9 cellular contexts compared by ENCODE assay signal in genomic region chr17:44971776-44972483, GRCh38.
DNase-seq lines count a peak whose midpoint lies in the region; ATAC-seq and TF ChIP-seq lines count a peak whose summit lies in the region.
"Had no signal": no experiment of that assay in that cellular context is flagged by ENCODE, and none has a peak within 500 bp of the region (broad histone marks: within the 10 kb centered on the region; RNA-seq: fewer than 3 reads in every experiment).

No MANE protein-coding gene starts in this region.

- ATAC-seq in HG02981 (IDR thresholded peaks at IDR 0.05; ENCODE audit: unreplicated experiment) = no peak
- ATAC-seq: left colon had no signal

- H3F3A ChIP-seq in MM.1S (ENCODE audit: insufficient read depth, low read length) = no peaks in the 10 kb centered on the region

- H2AFZ ChIP-seq in MM.1S (ENCODE audit: low read length) = no peak overlapping the region

- no peaks in the 10 kb centered on the region for H4K20me1 ChIP-seq in MM.1S (ENCODE audit: insufficient read depth, low read length)

- H3K9me3 ChIP-seq in MM.1S (replicated peaks; ENCODE audit: insufficient read depth, low read length) = no peaks in the 10 kb centered on the region

- H3K4me1 ChIP-seq in MM.1S (ENCODE audit: low read length) = peaks cover 6% of the 10 kb centered on the region; the same call in 1 of the 2 replicates

- no peaks in the 10 kb centered on the region for H3K79me2 ChIP-seq in MM.1S (ENCODE audit: low read length)

- no peaks in the 10 kb centered on the region for H3K36me3 ChIP-seq in MM.1S (replicated peaks; ENCODE audit: insufficient read depth, low read length)

- no peak overlapping the region for H3K9ac ChIP-seq in MM.1S (ENCODE audit: low read length)

- intact Hi-C loops in head of caudate nucleus (cut with DNase I) = no loop called here

- no peak for TF ChIP-seq CTCF in coronary artery (IDR thresholded peaks at IDR 0.05)
- TF ChIP-seq CTCF in MM.1S (IDR thresholded peaks at IDR 0.05; ENCODE audit: low read length) = no peak

- H3K4me2 ChIP-seq in MM.1S (ENCODE audit: low read depth, low read length) = no peak overlapping the region

- no peaks in the 10 kb centered on the region for H3K9me2 ChIP-seq in MM.1S (replicated peaks; ENCODE audit: insufficient read depth, low read length)

- H3K4me3 ChIP-seq in coronary artery = no peak overlapping the region
- no peak overlapping the region for H3K4me3 ChIP-seq in MM.1S (ENCODE audit: low read length)

- H3K27ac ChIP-seq in coronary artery (no peak overlapping the region), MM.1S (ENCODE audit: low read length) (no peak overlapping the region)

- peaks cover 75% of the 10 kb centered on the region for H3K27me3 ChIP-seq in MM.1S (replicated peaks; ENCODE audit: insufficient read depth, low read length)

- DNase-seq in HS-27A (ENCODE audit: low read depth) = peak; percentile 15
- peak; percentile 31 for DNase-seq in activated CD8-positive, alpha-beta memory T cell treated with anti-CD3 and anti-CD28 coated beads, Interleukin-2, amount 50 U/mL, for 24 hours (ENCODE audit: extremely low read depth)
- DNase-seq in head of caudate nucleus = peak in 31 of 42 donors; percentile 13 to 83 (median 50)
- peak; percentile 74 for DNase-seq in stimulated activated CD8-positive, alpha-beta memory T cell treated with anti-CD3 and anti-CD28 coated beads, Interleukin-4, amount 100 ng/mL, for 48 hours
- no peak for DNase-seq in coronary artery (ENCODE audit: low spot score)
- no peak for DNase-seq in MM.1S
- DNase-seq: cerebellar nuclear complex, left colon had no signal

Comparison
In these comparisons a context has a peak if more than half of its experiments do, and no peak if none do; other contexts are left out.
1. DNase-seq: peak in HS-27A (single experiment), activated CD8-positive, alpha-beta memory T cell treated with anti-CD3 and anti-CD28 coated beads, Interleukin-2, amount 50 U/mL, for 24 hours (single experiment), head of caudate nucleus (31 of 42) and stimulated activated CD8-positive, alpha-beta memory T cell treated with anti-CD3 and anti-CD28 coated beads, Interleukin-4, amount 100 ng/mL, for 48 hours (single experiment); none in coronary artery (single experiment) and MM.1S (single experiment).